ENCODE assay signal across 8 cellular contexts in genomic region chr9:131678499-131679111, GRCh38.
DNase-seq lines count a peak whose midpoint lies in the region; ATAC-seq and TF ChIP-seq lines count a peak whose summit lies in the region.

No MANE protein-coding gene starts in this region.

- H3K4me3 ChIP-seq in muscle layer of duodenum (ENCODE audit: low read depth in 1 of 2, low read length in 2 of 2) = no peak overlapping the region

- no peaks in the 10 kb centered on the region for H3K9me3 ChIP-seq in muscle layer of duodenum (ENCODE audit: control insufficient read depth in 1 of 2, low read length in 2 of 2)

- peak; percentile 76 for ATAC-seq in GM18520 (IDR thresholded peaks at IDR 0.05; ENCODE audit: unreplicated experiment)
- ATAC-seq in HG02852 (IDR thresholded peaks at IDR 0.05; ENCODE audit: unreplicated experiment) = peak; percentile 75
- ATAC-seq in stimulated activated memory B cell treated with anti-CD40 and anti-IgM and Interleukin-4, amounts not matched to agents 10 μg/mL and 1 μg/mL and 100 μg/mL, for 72 hours = peak; percentile 95

- peak overlapping the region; percentile 27 for H3K4me3 Mint-ChIP-seq in endothelial cell (ENCODE audit: unreplicated experiment)
- H3K4me3 Mint-ChIP-seq in stimulated activated memory B cell treated with anti-CD40 and anti-IgM and Interleukin-4, amounts not matched to agents 10 μg/mL and 1 μg/mL and 100 μg/mL, for 72 hours = peak overlapping the region; percentile 63

- no peak overlapping the region for H3K27ac Mint-ChIP-seq in endothelial cell (ENCODE audit: unreplicated experiment)
- H3K27ac Mint-ChIP-seq in stimulated activated memory B cell treated with anti-CD40 and anti-IgM and Interleukin-4, amounts not matched to agents 10 μg/mL and 1 μg/mL and 100 μg/mL, for 72 hours = peak overlapping the region; percentile 97

- H3K9me3 Mint-ChIP-seq in endothelial cell (ENCODE audit: unreplicated experiment) = no peaks in the 10 kb centered on the region
- H3K9me3 Mint-ChIP-seq in stimulated activated memory B cell treated with anti-CD40 and anti-IgM and Interleukin-4, amounts not matched to agents 10 μg/mL and 1 μg/mL and 100 μg/mL, for 72 hours = no peaks in the 10 kb centered on the region

- no peaks in the 10 kb centered on the region for H3K36me3 ChIP-seq in muscle layer of duodenum (ENCODE audit: control insufficient read depth in 1 of 2, insufficient read depth in 2 of 2, low read length in 2 of 2)

- H3K4me1 ChIP-seq in muscle layer of duodenum (ENCODE audit: control insufficient read depth in 1 of 2, insufficient read depth in 2 of 2, low read length in 2 of 2) = peaks cover 35 to 57% of the 10 kb centered on the region in 2 donors

- H3K27me3 ChIP-seq in muscle layer of duodenum (ENCODE audit: low read depth, low read length) = no peaks in the 10 kb centered on the region

- H3K27me3 Mint-ChIP-seq in endothelial cell (ENCODE audit: unreplicated experiment) = peaks cover 8% of the 10 kb centered on the region
- H3K27me3 Mint-ChIP-seq in stimulated activated memory B cell treated with anti-CD40 and anti-IgM and Interleukin-4, amounts not matched to agents 10 μg/mL and 1 μg/mL and 100 μg/mL, for 72 hours = no peaks in the 10 kb centered on the region

- no peak for TF ChIP-seq CTCF in endothelial cell (IDR thresholded peaks at IDR 0.05; ENCODE audit: unreplicated experiment)

- H3K4me1 Mint-ChIP-seq in endothelial cell (ENCODE audit: unreplicated experiment) = peaks cover 93% of the 10 kb centered on the region
- peaks cover 91% of the 10 kb centered on the region for H3K4me1 Mint-ChIP-seq in stimulated activated memory B cell treated with anti-CD40 and anti-IgM and Interleukin-4, amounts not matched to agents 10 μg/mL and 1 μg/mL and 100 μg/mL, for 72 hours

- H3K27ac ChIP-seq in muscle layer of duodenum (ENCODE audit: low read length) = peak overlapping the region; percentile 79

- peaks cover 10% of the 10 kb centered on the region for H3K36me3 Mint-ChIP-seq in endothelial cell (ENCODE audit: low read depth, unreplicated experiment)
- peaks cover 47% of the 10 kb centered on the region for H3K36me3 Mint-ChIP-seq in stimulated activated memory B cell treated with anti-CD40 and anti-IgM and Interleukin-4, amounts not matched to agents 10 μg/mL and 1 μg/mL and 100 μg/mL, for 72 hours

- DNase-seq in NCI-H69 (lab: John Stamatoyannopoulos, UW) = peak; percentile 80
- peak; percentile 60 for DNase-seq in activated CD8-positive, alpha-beta memory T cell treated with anti-CD3 and anti-CD28 coated beads for 1 hour (ENCODE audit: extremely low read depth in 1 of 2, low read depth in 1 of 2)
- no peak for DNase-seq in endothelial cell (ENCODE audit: low spot score)
- DNase-seq in NCI-H1048 (lab: John Stamatoyannopoulos, UW) = no peak

Comparison
In these comparisons a context has a peak if more than half of its experiments do, and no peak if none do; other contexts are left out.
1. DNase-seq: peak in NCI-H69 (single experiment) and activated CD8-positive, alpha-beta memory T cell treated with anti-CD3 and anti-CD28 coated beads for 1 hour (2 of 2); none in endothelial cell (single experiment) and NCI-H1048 (single experiment).
2. Peak in every context shown above with its lines, with median percentiles within 50 percentile points of each other: ATAC-seq.